ENCODE assay signal across 8 cellular contexts in the genomic region with DNA sequence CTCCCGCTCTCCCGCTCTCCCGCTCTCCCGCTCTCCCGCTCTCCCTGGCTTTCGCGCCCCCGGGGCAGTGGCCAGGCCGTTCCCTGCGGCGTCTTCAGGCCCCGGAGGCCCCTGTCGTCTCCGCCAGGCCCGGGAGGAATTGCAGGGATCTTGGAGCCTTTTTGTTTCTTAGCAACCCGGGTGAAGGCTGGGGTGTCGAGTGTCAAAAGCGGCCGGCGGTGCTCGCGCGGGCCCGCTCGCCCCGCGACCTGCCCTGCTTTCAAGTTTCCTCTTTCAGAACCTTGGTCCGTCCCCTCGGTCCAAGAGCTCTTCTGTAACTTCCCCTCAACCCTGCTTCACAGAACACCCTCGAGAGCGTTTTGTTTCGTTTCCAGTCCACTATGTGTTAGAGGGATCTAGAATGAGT. TPM values are rescaled to one million over a fixed set of nuclear protein-coding genes. Genes with fewer than 3 reads are reported as not detected.
DNase-seq lines count a peak whose midpoint lies in the region; ATAC-seq and TF ChIP-seq lines count a peak whose summit lies in the region.

No MANE protein-coding gene starts in this region.

- TF ChIP-seq CTCF in left ventricle myocardium inferior (IDR thresholded peaks at IDR 0.05; ENCODE audit: borderline replicate concordance), result no peak

- intact Hi-C loops in left ventricle myocardium inferior (cut with micrococcal nuclease), result no loop called here

- H3K9me3 ChIP-seq in HUES48 (ENCODE audit: control insufficient read depth, insufficient read depth, low read length), result no peaks in the 10 kb centered on the region
- H3K9me3 ChIP-seq in left ventricle myocardium inferior (replicated peaks), result no peaks in the 10 kb centered on the region

- peak overlapping the region; percentile 90 for H3K4me3 ChIP-seq in HUES48 (ENCODE audit: low read depth, low read length)
- peak overlapping the region; percentile 91 for H3K4me3 ChIP-seq in left ventricle myocardium inferior

- H3K27ac ChIP-seq in HUES48 (ENCODE audit: low read depth, low read length), result peak overlapping the region; percentile 89
- peak overlapping the region; percentile 88 for H3K27ac ChIP-seq in angular gyrus (ENCODE audit: low read depth, low read length)
- peak overlapping the region; percentile 100 for H3K27ac ChIP-seq in left ventricle myocardium inferior (replicated peaks)

- H3K9ac ChIP-seq in HUES48 (ENCODE audit: low read depth, low read length), result peak overlapping the region; percentile 94

- H3K4me1 ChIP-seq in HUES48 (ENCODE audit: control insufficient read depth, insufficient read depth, low read length), result peaks cover 15% of the 10 kb centered on the region
- peaks cover 58% of the 10 kb centered on the region for H3K4me1 ChIP-seq in left ventricle myocardium inferior

- DNase-seq in EL, result peak; percentile 56
- DNase-seq in SK-N-DZ (ENCODE audit: low spot score), result peak; percentile 41
- DNase-seq in left ventricle myocardium inferior, result peak; percentile 45
- DNase-seq in pons (ENCODE audit: low spot score), result peak; percentile 79
- no peak for DNase-seq in mesenteric fat pad (ENCODE audit: low spot score)

- peaks cover 28% of the 10 kb centered on the region for H3K36me3 ChIP-seq in HUES48 (ENCODE audit: control insufficient read depth, insufficient read depth, low read length)
- H3K36me3 ChIP-seq in left ventricle myocardium inferior, result no peaks in the 10 kb centered on the region

- H3K27me3 ChIP-seq in HUES48 (ENCODE audit: control insufficient read depth, insufficient read depth, low read length) (no peaks in the 10 kb centered on the region), left ventricle myocardium inferior (ENCODE audit: low read depth) (no peaks in the 10 kb centered on the region)

- ATAC-seq in GM21447 (IDR thresholded peaks at IDR 0.05; ENCODE audit: unreplicated experiment), result peak; percentile 34

RNA-seq across cellular contexts. Expression of gene RNF138, which starts 1.4 kb away (rescaled TPM):
- polyA plus RNA-seq in SK-N-DZ (2014; cell fraction: cytosol; rRNA removed), result 73.8 and 87.5 TPM in 2 replicates
- polyA plus RNA-seq in SK-N-DZ (2014; cell fraction: nucleus; rRNA removed), result 33.2 and 42.1 TPM in 2 replicates
- total RNA-seq in left ventricle myocardium inferior (7.1 TPM), mesenteric fat pad (23.0 TPM)
